8 cellular contexts compared by ENCODE assay signal in the genomic region with DNA sequence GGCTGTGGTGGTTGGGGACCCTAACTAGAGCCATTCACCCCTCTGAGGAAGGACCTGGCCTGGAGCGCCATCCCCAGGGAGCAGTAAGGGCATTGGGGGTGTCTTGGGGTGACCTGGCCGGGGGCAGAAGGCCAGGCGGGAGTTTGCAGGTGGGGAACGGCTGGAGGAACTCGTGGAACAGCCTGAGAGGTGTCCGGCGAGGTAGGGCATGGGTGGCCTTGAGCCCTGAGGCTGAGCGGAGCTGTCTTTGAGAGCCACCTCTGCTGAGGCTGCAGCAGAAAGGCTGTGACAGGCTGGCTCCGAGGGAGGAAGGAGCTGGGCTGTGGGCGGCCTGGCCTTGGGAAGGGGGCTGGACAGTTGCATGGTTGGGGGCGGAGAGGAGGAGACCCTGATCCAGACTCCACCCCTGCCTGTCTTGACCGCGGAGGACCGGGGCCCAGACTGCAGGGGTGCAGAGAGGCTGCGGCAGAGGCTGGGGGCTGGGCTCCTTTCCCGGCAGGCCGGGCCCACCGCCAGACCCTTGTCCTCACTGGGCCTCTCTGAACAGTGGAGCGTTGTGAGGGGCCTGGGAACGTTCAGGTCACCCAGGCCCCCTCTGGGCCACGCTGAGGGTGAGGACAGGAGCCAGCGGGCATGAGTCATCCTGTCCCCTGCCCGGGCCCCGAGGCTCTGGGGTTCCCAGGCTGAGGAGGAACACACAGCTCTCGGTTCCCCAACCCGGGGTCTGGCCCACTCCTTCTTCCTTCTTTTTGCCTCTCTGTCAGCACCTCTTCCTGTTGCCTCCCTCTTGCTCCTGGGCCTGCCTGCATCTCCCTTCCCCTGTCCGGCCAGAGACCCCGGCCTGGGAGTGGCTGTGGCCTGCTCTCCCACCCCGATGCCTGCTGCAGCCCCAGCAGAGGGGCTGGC. TPM values are rescaled to one million over a fixed set of nuclear protein-coding genes. Genes with fewer than 3 reads are reported as not detected.
A peak's percentile ranks its signal among the peaks of the same experiment; 100 is the strongest.
DNase-seq lines count a peak whose midpoint lies in the region; ATAC-seq and TF ChIP-seq lines count a peak whose summit lies in the region.

No MANE protein-coding gene starts in this region.

- ATAC-seq in left cardiac atrium: peak; percentile 75 to 76
- ATAC-seq in psoas muscle: peak; percentile 48 to 68 (median 55)
- ATAC-seq in HG02973 (IDR thresholded peaks at IDR 0.05; ENCODE audit: unreplicated experiment): no peak

- H3K4me3 ChIP-seq in HUES6 (ENCODE audit: low read depth, low read length) (no peak overlapping the region), psoas muscle (peak overlapping the region; percentile 42)

- peaks cover 31% of the 10 kb centered on the region for H3K4me1 ChIP-seq in HUES6 (ENCODE audit: control insufficient read depth, insufficient read depth, low read length)
- H3K4me1 ChIP-seq in psoas muscle: peaks cover 46% of the 10 kb centered on the region

- peak overlapping the region; percentile 51 for H3K27ac Mint-ChIP-seq in activated naive CD8-positive, alpha-beta T cell treated with anti-CD3 and anti-CD28 coated beads for 36 hours

- DNase-seq in activated CD4-positive, alpha-beta T cell treated with anti-CD3 and anti-CD28 coated beads for 48 hours: peak; percentile 45
- no peak for DNase-seq in activated CD4-positive, alpha-beta T cell treated with anti-CD3 and anti-CD28 coated beads for 1 hour
- peak; percentile 61 for DNase-seq in activated naive CD8-positive, alpha-beta T cell treated with anti-CD3 and anti-CD28 coated beads for 36 hours
- peak; percentile 83 for DNase-seq in left cardiac atrium
- peak; percentile 74 to 80 for DNase-seq in psoas muscle
- no peak for DNase-seq in NCI-H510A (lab: John Stamatoyannopoulos, UW)

- H3K27me3 Mint-ChIP-seq in activated naive CD8-positive, alpha-beta T cell treated with anti-CD3 and anti-CD28 coated beads for 36 hours: no peaks in the 10 kb centered on the region

- no peaks in the 10 kb centered on the region for H3K9me3 ChIP-seq in HUES6 (ENCODE audit: control insufficient read depth, insufficient read depth, low read depth, low read length)
- no peaks in the 10 kb centered on the region for H3K9me3 ChIP-seq in psoas muscle

- intact Hi-C loops in left cardiac atrium (cut with DNase I): no loop called here
- intact Hi-C loops in psoas muscle (cut with DNase I): no loop called here

- TF ChIP-seq CTCF in psoas muscle (IDR thresholded peaks at IDR 0.05): no peak

- peak overlapping the region; percentile 24; the same call in 1 of the 2 replicates for H3K27ac ChIP-seq in HUES6 (ENCODE audit: low read depth, low read length)
- peak overlapping the region; percentile 71 for H3K27ac ChIP-seq in psoas muscle

- 37 to 51% (median 38%) methylated on average over 22 to 29 of the region's 29 CpGs for WGBS in psoas muscle, 3 donors

- no peaks in the 10 kb centered on the region for H3K27me3 ChIP-seq in HUES6 (ENCODE audit: control insufficient read depth, insufficient read depth, low read length)
- no peaks in the 10 kb centered on the region for H3K27me3 ChIP-seq in psoas muscle (ENCODE audit: insufficient read depth in 3 of 3, low read length in 2 of 3)

- H3K4me3 Mint-ChIP-seq in activated naive CD8-positive, alpha-beta T cell treated with anti-CD3 and anti-CD28 coated beads for 36 hours: peak overlapping the region; percentile 74

- peaks cover 4% of the 10 kb centered on the region for H3K36me3 Mint-ChIP-seq in activated naive CD8-positive, alpha-beta T cell treated with anti-CD3 and anti-CD28 coated beads for 36 hours

- no peaks in the 10 kb centered on the region for H3K9me3 Mint-ChIP-seq in activated naive CD8-positive, alpha-beta T cell treated with anti-CD3 and anti-CD28 coated beads for 36 hours

- H3K36me3 ChIP-seq in HUES6 (ENCODE audit: control insufficient read depth, insufficient read depth, low read length): no peaks in the 10 kb centered on the region
- no peaks in the 10 kb centered on the region for H3K36me3 ChIP-seq in psoas muscle (ENCODE audit: insufficient read depth in 1 of 2, low read depth in 1 of 2)

- peaks cover 44% of the 10 kb centered on the region for H3K4me1 Mint-ChIP-seq in activated naive CD8-positive, alpha-beta T cell treated with anti-CD3 and anti-CD28 coated beads for 36 hours

- peak overlapping the region; percentile 19 for H3K9ac ChIP-seq in HUES6 (ENCODE audit: low read length)

RNA-seq across cellular contexts. Expression of gene SH3BP2, which starts 8.1 kb away (rescaled TPM):
- total RNA-seq in activated naive CD8-positive, alpha-beta T cell treated with anti-CD3 and anti-CD28 coated beads for 36 hours: 10 to 100 TPM; 72.2 to 74.1 TPM
- 10 to 100 TPM; 28.3 to 28.5 TPM for total RNA-seq in left cardiac atrium
- 10 to 100 TPM; 12.4 to 18.1 (median 13.9) TPM for total RNA-seq in psoas muscle
- 10 to 100 TPM in 1 of 3 donors, 1 to 10 TPM in 2; 7.1 to 13.1 (median 8.0) TPM for polyA plus RNA-seq in psoas muscle

RNA-seq across cellular contexts. Expression of gene ADD1, which starts 42.7 kb away (rescaled TPM):
- total RNA-seq in activated naive CD8-positive, alpha-beta T cell treated with anti-CD3 and anti-CD28 coated beads for 36 hours: 100 to 1,000 TPM; 136 TPM
- total RNA-seq in left cardiac atrium: 100 to 1,000 TPM; 200 to 209 TPM
- total RNA-seq in psoas muscle: 100 to 1,000 TPM; 163 to 214 (median 187) TPM
- polyA plus RNA-seq in psoas muscle: 100 to 1,000 TPM; 124 to 224 (median 126) TPM

RNA-seq across cellular contexts. Expression of gene TNIP2, which starts 44.8 kb away (rescaled TPM):
- total RNA-seq in activated naive CD8-positive, alpha-beta T cell treated with anti-CD3 and anti-CD28 coated beads for 36 hours: 10 to 100 TPM; 50.0 to 50.3 TPM
- 10 to 100 TPM; 23.2 to 31.4 TPM for total RNA-seq in left cardiac atrium
- 10 to 100 TPM; 16.3 to 44.6 (median 32.4) TPM for total RNA-seq in psoas muscle
- 10 to 100 TPM; 45.9 to 66.2 (median 59.5) TPM for polyA plus RNA-seq in psoas muscle

Comparison
In these comparisons a context has a peak if more than half of its experiments do, and no peak if none do; other contexts are left out.
1. DNase-seq: peak in activated CD4-positive, alpha-beta T cell treated with anti-CD3 and anti-CD28 coated beads for 48 hours (single experiment), activated naive CD8-positive, alpha-beta T cell treated with anti-CD3 and anti-CD28 coated beads for 36 hours (single experiment), left cardiac atrium (single experiment) and psoas muscle (2 of 2); none in activated CD4-positive, alpha-beta T cell treated with anti-CD3 and anti-CD28 coated beads for 1 hour (single experiment) and NCI-H510A (single experiment).